Comparison of ENCODE assay signal across 8 cellular contexts in genomic region chr1:38489844-38490270, GRCh38.
A peak's percentile ranks its signal among the peaks of the same experiment; 100 is the strongest.
DNase-seq lines count a peak whose midpoint lies in the region; ATAC-seq, FAIRE-seq and TF ChIP-seq lines count a peak whose summit lies in the region.

No MANE protein-coding gene starts in this region.

- H4K20me1 ChIP-seq in OCI-LY1 (ENCODE audit: insufficient read depth, low read length) (no peaks in the 10 kb centered on the region), keratinocyte (ENCODE audit: control insufficient read depth, extremely low read depth, insufficient read depth, low read length) (no peaks in the 10 kb centered on the region)

- H3K36me3 ChIP-seq in GM06990 (ENCODE audit: control insufficient read depth, insufficient read depth, low read length): no peaks in the 10 kb centered on the region
- no peaks in the 10 kb centered on the region for H3K36me3 ChIP-seq in OCI-LY1 (ENCODE audit: insufficient read depth, low read length)
- H3K36me3 ChIP-seq in keratinocyte (ENCODE audit: control insufficient read depth in 2 of 2, extremely low read depth in 1 of 2, insufficient read depth in 2 of 2, low read length in 2 of 2): no peaks in the 10 kb centered on the region

- H3K27ac ChIP-seq in 22Rv1 (no peak overlapping the region), OCI-LY1 (ENCODE audit: low read depth, low read length, poor library complexity, severe bottlenecking) (no peak overlapping the region), keratinocyte (ENCODE audit: control insufficient read depth, insufficient read depth, low read length) (no peak overlapping the region)

- dilution Hi-C loops in keratinocyte (cut with MboI; ENCODE audit: extremely low pct_ligation_motif_present, low sequenced_read_pairs): no loop called here

- H2AFZ ChIP-seq in OCI-LY1 (ENCODE audit: low read length): no peak overlapping the region
- H2AFZ ChIP-seq in keratinocyte (ENCODE audit: control insufficient read depth, low read length): no peak overlapping the region

- H3K4me2 ChIP-seq in OCI-LY1 (ENCODE audit: low read length): no peak overlapping the region
- H3K4me2 ChIP-seq in keratinocyte (ENCODE audit: control insufficient read depth, extremely low read depth, insufficient read depth, low read depth, low read length): no peak overlapping the region

- H3K9me3 ChIP-seq in OCI-LY1 (ENCODE audit: low read length): no peaks in the 10 kb centered on the region
- H3K9me3 ChIP-seq in keratinocyte (ENCODE audit: control insufficient read depth, low read depth, low read length): no peaks in the 10 kb centered on the region

- H3K9me1 ChIP-seq in keratinocyte (ENCODE audit: control insufficient read depth, extremely low read depth, insufficient read depth, low read length): no peaks in the 10 kb centered on the region

- ATAC-seq in GM19035 (IDR thresholded peaks at IDR 0.05; ENCODE audit: unreplicated experiment) (no peak), HG03135 (IDR thresholded peaks at IDR 0.05; ENCODE audit: unreplicated experiment) (no peak)

- DNase-seq in GM06990 (ENCODE audit: extremely low read depth, insufficient read length) (no peak), keratinocyte (ENCODE audit: low read depth, low spot score) (no peak)
- DNase-seq in activated effector memory CD4-positive, alpha-beta T cell treated with anti-CD3 and anti-CD28 coated beads, Interleukin-2, amount 50 U/mL, for 16 hours: peak; percentile 75
- DNase-seq in stimulated activated CD8-positive, alpha-beta memory T cell treated with anti-CD3 and anti-CD28 coated beads, Interleukin-7, amount 100 ng/mL, for 1 hour (ENCODE audit: low read depth in 2 of 2): peak; percentile 1 to 4

- H3K9ac ChIP-seq in OCI-LY1 (ENCODE audit: low read length) (no peak overlapping the region), keratinocyte (ENCODE audit: control insufficient read depth, extremely low read depth, insufficient read depth, low read length) (no peak overlapping the region)

- H3K4me1 ChIP-seq in OCI-LY1 (ENCODE audit: insufficient read depth, low read length, severe bottlenecking) (peaks cover 5% of the 10 kb centered on the region), keratinocyte (ENCODE audit: control insufficient read depth, extremely low read depth, insufficient read depth, low read length) (no peaks in the 10 kb centered on the region)

- no peaks in the 10 kb centered on the region for H3K9me2 ChIP-seq in OCI-LY1 (ENCODE audit: low read depth, low read length)

- H3K27me3 ChIP-seq in GM06990 (replicated peaks; ENCODE audit: control insufficient read depth, insufficient read depth, low read length) (no peaks in the 10 kb centered on the region), OCI-LY1 (ENCODE audit: insufficient read depth, low read length) (no peaks in the 10 kb centered on the region; the same call in 1 of the 2 replicates), keratinocyte (ENCODE audit: control insufficient read depth, extremely low read depth, insufficient read depth, low read length) (peaks cover 4% of the 10 kb centered on the region)

- no peaks in the 10 kb centered on the region for H3F3A ChIP-seq in OCI-LY1 (ENCODE audit: insufficient read depth, low read length)

- no peak overlapping the region for H3K4me3 ChIP-seq in GM06990 (replicated peaks; ENCODE audit: low read depth, low read length)
- no peak overlapping the region for H3K4me3 ChIP-seq in OCI-LY1 (ENCODE audit: low read depth, low read length, poor library complexity, severe bottlenecking)
- no peak overlapping the region for H3K4me3 ChIP-seq in keratinocyte (ENCODE audit: control insufficient read depth in 2 of 3, extremely low read depth in 1 of 3, insufficient read depth in 2 of 3, low read depth in 1 of 3, low read length in 3 of 3)

- peak; percentile 86 for TF ChIP-seq CTCF in 22Rv1 (IDR thresholded peaks at IDR 0.05)
- peak; percentile 78 for TF ChIP-seq CTCF in GM06990 (IDR thresholded peaks at IDR 0.05; ENCODE audit: insufficient read depth, low read length, poor library complexity, severe bottlenecking)
- peak; percentile 90 for TF ChIP-seq CTCF in OCI-LY1 (IDR thresholded peaks at IDR 0.05; ENCODE audit: low read length)
- TF ChIP-seq CTCF in keratinocyte (optimal IDR thresholded peaks at IDR 0.05 in 1 of 3, IDR thresholded peaks at IDR 0.05 in 1 of 3, conservative IDR thresholded peaks at IDR 0.05 in 1 of 3; ENCODE audit: extremely low read depth in 1 of 3, insufficient read depth in 2 of 3, low read length in 3 of 3): peak; percentile 71 to 77 (median 75)

- H3K79me2 ChIP-seq in OCI-LY1 (ENCODE audit: insufficient read depth, low read length): no peaks in the 10 kb centered on the region
- H3K79me2 ChIP-seq in keratinocyte (ENCODE audit: control insufficient read depth, insufficient read depth, low read length): no peaks in the 10 kb centered on the region

- no peak for FAIRE-seq in keratinocyte (lab: Jason Lieb, UNC)

Comparison
In these comparisons a context has a peak if more than half of its experiments do, and no peak if none do; other contexts are left out.
1. DNase-seq: peak in activated effector memory CD4-positive, alpha-beta T cell treated with anti-CD3 and anti-CD28 coated beads, Interleukin-2, amount 50 U/mL, for 16 hours (single experiment) and stimulated activated CD8-positive, alpha-beta memory T cell treated with anti-CD3 and anti-CD28 coated beads, Interleukin-7, amount 100 ng/mL, for 1 hour (2 of 2); none in GM06990 (single experiment) and keratinocyte (single experiment).
2. Peak in every context shown above with its lines, with median percentiles within 50 percentile points of each other: CTCF ChIP-seq.